10 cellular contexts compared by ENCODE assay signal in the genomic region with DNA sequence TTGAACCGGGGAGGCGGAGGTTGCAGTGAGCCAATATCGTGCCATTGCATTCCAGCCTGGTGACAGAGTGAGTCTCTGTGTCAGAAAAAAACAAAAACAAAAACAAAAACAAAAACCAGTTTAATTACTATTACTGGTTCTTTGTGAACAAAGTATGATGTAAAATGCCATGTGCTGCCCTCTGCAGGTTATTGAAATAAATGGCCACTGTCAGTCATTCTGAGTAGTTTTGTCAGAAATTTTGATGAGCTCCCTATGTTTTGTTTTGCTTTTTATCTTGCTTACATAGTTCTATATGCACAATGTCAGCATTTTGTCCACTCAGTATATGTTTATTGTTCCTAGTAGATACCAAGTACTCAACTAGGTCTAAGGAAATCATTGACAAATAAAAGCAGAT.
A peak's percentile ranks its signal among the peaks of the same experiment; 100 is the strongest.
DNase-seq lines count a peak whose midpoint lies in the region; ATAC-seq, FAIRE-seq and TF ChIP-seq lines count a peak whose summit lies in the region.
"Had no signal": no experiment of that assay in that cellular context is flagged by ENCODE, and none has a peak within 500 bp of the region (broad histone marks: within the 10 kb centered on the region; RNA-seq: fewer than 3 reads in every experiment).

No MANE protein-coding gene starts in this region.

- TF ChIP-seq CTCF in SK-N-SH (IDR thresholded peaks at IDR 0.05) (peak; percentile 65), NB4 (IDR thresholded peaks at IDR 0.05; ENCODE audit: low read depth, low read length) (peak; percentile 43), H1 (IDR thresholded peaks at IDR 0.05; ENCODE audit: control extremely low read depth in 1 of 3, insufficient read depth in 1 of 3, low read depth in 1 of 3, low read length in 3 of 3) (peak in 2 of 3 experiments; percentile 20 to 45; a peak in 2 of 4 replicates), smooth muscle cell (IDR thresholded peaks at IDR 0.05; ENCODE audit: borderline replicate concordance, insufficient read depth, poor library complexity, severe bottlenecking) (peak; percentile 52)

- FAIRE-seq in H1 (lab: Jason Lieb, UNC), result no peak

- no peak overlapping the region for H3K23ac ChIP-seq in H1 (ENCODE audit: insufficient read length)
- no peak overlapping the region for H3K23ac ChIP-seq in mesenchymal stem cell (ENCODE audit: low read length in 2 of 2)

- H2BK20ac ChIP-seq in H1 (ENCODE audit: low read length), result no peak overlapping the region

- no peak overlapping the region for H2BK15ac ChIP-seq in H1 (ENCODE audit: low read length)
- H2BK15ac ChIP-seq in mesenchymal stem cell (ENCODE audit: low read depth, poor library complexity, severe bottlenecking), result no peak overlapping the region

- ATAC-seq in SK-N-SH treated with all-trans-retinoic acid at 6 μM for 48 hours, result no peak
- ATAC-seq: left cardiac atrium had no signal

- H3F3A ChIP-seq in SK-N-SH (replicated peaks; ENCODE audit: insufficient read depth) (no peaks in the 10 kb centered on the region), smooth muscle cell (ENCODE audit: low read depth) (no peaks in the 10 kb centered on the region)

- H2AK5ac ChIP-seq in H1 (ENCODE audit: low read depth, low read length) (no peak overlapping the region), mesenchymal stem cell (ENCODE audit: low read length, severe bottlenecking) (no peak overlapping the region)

- no peak overlapping the region for H2BK5ac ChIP-seq in H1 (ENCODE audit: low read depth, low read length)
- no peak overlapping the region for H2BK5ac ChIP-seq in mesenchymal stem cell (ENCODE audit: low read depth, low read length, poor library complexity, severe bottlenecking)

- H3K56ac ChIP-seq in H1 (replicated peaks; ENCODE audit: insufficient read length, low read depth, low read length), result no peak overlapping the region

- H4K91ac ChIP-seq in H1 (replicated peaks; ENCODE audit: insufficient read length, low read length) (no peak overlapping the region), mesenchymal stem cell (ENCODE audit: low read length) (no peak overlapping the region)

- 76% methylated on average over 3 of the region's 3 CpGs for WGBS in SK-N-SH (ENCODE audit: low lambda C conversion rate)
- WGBS in H1 (ENCODE audit: extremely low coverage in 1 of 2, insufficient coverage in 1 of 2, insufficient read length in 1 of 2, insufficient replicate concordance in 2 of 2, low coverage in 1 of 2, low lambda C conversion rate in 2 of 2, missing lambda C conversion rate in 1 of 2), 2 experiments, result 92% methylated on average over 3 of the region's 3 CpGs; no CpG with 5 or more reads in 1 of the 2 experiments
- 88% methylated on average over 3 of the region's 3 CpGs for WGBS in smooth muscle cell (ENCODE audit: low lambda C conversion rate)
- WGBS in mesenchymal stem cell, result 100% methylated on average over 1 of the region's 3 CpGs

- CTCF ChIA-PET in SK-N-SH (lab: Yijun Ruan, JAX) (interaction anchor here (0.7 to 2.5 kb wide), 14 partner anchors 9 to 714 kb away, joined by 3 to 10 read pairs (median 3); no protein-coding TSS in a partner anchor), H1 (lab: Charles Lee; ENCODE audit: partially characterized antibody) (interaction anchor here (0.6 to 9.5 kb wide), 27 partner anchors 9 to 1262 kb away, joined by 3 to 194 read pairs (median 3); no protein-coding TSS in a partner anchor)

- H4K8ac ChIP-seq in H1 (ENCODE audit: extremely low read depth, insufficient read depth, low read length), result no peak overlapping the region
- no peak overlapping the region for H4K8ac ChIP-seq in mesenchymal stem cell (ENCODE audit: low read length)

- H4K5ac ChIP-seq in H1 (ENCODE audit: insufficient read length, low read depth, low read length), result no peak overlapping the region

- H2AFZ ChIP-seq in SK-N-SH (ENCODE audit: low read depth), result no peak overlapping the region
- H2AFZ ChIP-seq in H1 (ENCODE audit: low read length), result no peak overlapping the region
- H2AFZ ChIP-seq in smooth muscle cell (ENCODE audit: low read depth), result no peak overlapping the region
- no peak overlapping the region for H2AFZ ChIP-seq in mesenchymal stem cell (ENCODE audit: low read depth, low read length)

- H3K79me1 ChIP-seq in H1 (ENCODE audit: low read depth, low read length) (no peaks in the 10 kb centered on the region), mesenchymal stem cell (replicated peaks; ENCODE audit: low read length, poor library complexity, severe bottlenecking) (no peaks in the 10 kb centered on the region)

- H3K9me2 ChIP-seq in SK-N-SH, result no peaks in the 10 kb centered on the region

- no peaks in the 10 kb centered on the region for H3K79me2 ChIP-seq in SK-N-SH (ENCODE audit: insufficient read depth)
- no peaks in the 10 kb centered on the region for H3K79me2 ChIP-seq in H1 (ENCODE audit: control insufficient read depth in 1 of 2, insufficient read depth in 2 of 2, low read length in 2 of 2)
- H3K79me2 ChIP-seq in smooth muscle cell (ENCODE audit: low read depth), result no peaks in the 10 kb centered on the region

- TF ChIP-seq POLR2A in NB4 (IDR thresholded peaks at IDR 0.05; ENCODE audit: extremely low read depth, insufficient read length) (no peak), H1 (IDR thresholded peaks at IDR 0.05; ENCODE audit: control extremely low read depth in 1 of 2, low read depth in 2 of 2, low read length in 2 of 2) (no peak)

- H3K9me3 ChIP-seq in SK-N-SH (no peaks in the 10 kb centered on the region), H1 (ENCODE audit: insufficient read depth in 2 of 2, low read depth in 1 of 2, low read length in 1 of 2) (no peaks in the 10 kb centered on the region), smooth muscle cell (replicated peaks; ENCODE audit: low read depth) (no peaks in the 10 kb centered on the region), mesenchymal stem cell (ENCODE audit: control insufficient read depth, low read length) (no peaks in the 10 kb centered on the region)

- H3K4ac ChIP-seq in H1 (replicated peaks; ENCODE audit: insufficient read length, low read depth, low read length) (no peak overlapping the region), mesenchymal stem cell (ENCODE audit: low read depth in 1 of 2, low read length in 2 of 2) (no peak overlapping the region)

- H2BK120ac ChIP-seq in H1 (replicated peaks; ENCODE audit: low read depth, low read length) (no peak overlapping the region), mesenchymal stem cell (ENCODE audit: low read depth, low read length) (no peak overlapping the region)

- H3K27me3 ChIP-seq in SK-N-SH (ENCODE audit: insufficient read depth) (no peaks in the 10 kb centered on the region), H1 (replicated peaks in 1 of 4; ENCODE audit: control insufficient read depth in 3 of 4, extremely low read depth in 1 of 4, insufficient read depth in 3 of 4, low read length in 3 of 4) (no peaks in the 10 kb centered on the region), smooth muscle cell (ENCODE audit: low read depth) (no peaks in the 10 kb centered on the region), mesenchymal stem cell (ENCODE audit: control insufficient read depth in 1 of 2, insufficient read depth in 1 of 2, low read length in 2 of 2) (no peaks in the 10 kb centered on the region)

- no peak overlapping the region for H3K4me2 ChIP-seq in SK-N-SH
- H3K4me2 ChIP-seq in H1 (ENCODE audit: insufficient read depth in 1 of 2, low read depth in 2 of 2, low read length in 2 of 2), result no peak overlapping the region
- no peak overlapping the region for H3K4me2 ChIP-seq in smooth muscle cell
- H3K4me2 ChIP-seq in mesenchymal stem cell (ENCODE audit: low read length, poor library complexity, severe bottlenecking), result no peak overlapping the region

- H4K20me1 ChIP-seq in SK-N-SH (ENCODE audit: insufficient read depth) (no peaks in the 10 kb centered on the region), H1 (replicated peaks in 1 of 2; ENCODE audit: control insufficient read depth in 1 of 2, insufficient read depth in 2 of 2, low read length in 2 of 2) (no peaks in the 10 kb centered on the region), smooth muscle cell (ENCODE audit: low read depth) (no peaks in the 10 kb centered on the region)

- H3K18ac ChIP-seq in H1 (ENCODE audit: extremely low read depth, low read length) (no peak overlapping the region), mesenchymal stem cell (ENCODE audit: low read depth in 1 of 2, low read length in 2 of 2) (no peak overlapping the region)

- H3K4me1 ChIP-seq in SK-N-SH (ENCODE audit: control insufficient read depth in 1 of 2, insufficient read depth in 2 of 2, low read depth in 1 of 2, low read length in 1 of 2) (peaks cover 0 to 7% of the 10 kb centered on the region in 2 experiments; a peak in 2 of 4 replicates), H1 (replicated peaks in 1 of 4; ENCODE audit: control insufficient read depth in 3 of 4, insufficient read depth in 4 of 4, low read length in 3 of 4) (peaks cover 0 to 6% (median 3%) of the 10 kb centered on the region in 4 experiments; a peak in 3 of 7 replicates), smooth muscle cell (ENCODE audit: low read depth) (peaks cover 9% of the 10 kb centered on the region), mesenchymal stem cell (ENCODE audit: control insufficient read depth, insufficient read depth, low read depth, low read length) (no peaks in the 10 kb centered on the region)

- H3K9ac ChIP-seq in SK-N-SH (no peak overlapping the region), H1 (replicated peaks in 1 of 4; ENCODE audit: extremely low read depth in 1 of 4, low read depth in 3 of 4, low read length in 3 of 4) (no peak overlapping the region), smooth muscle cell (ENCODE audit: low read depth) (no peak overlapping the region), mesenchymal stem cell (ENCODE audit: low read length) (no peak overlapping the region)

- DNase-seq in SK-N-SH (no peak), NB4 (ENCODE audit: low read depth) (peak; percentile 3), H1 (ENCODE audit: low read depth in 1 of 2, low spot score in 2 of 2) (no peak), smooth muscle cell (lab: John Stamatoyannopoulos, UW; ENCODE audit: unreplicated experiment) (no peak), substantia nigra (lab: John Stamatoyannopoulos, UW) (no peak), mesenchymal stem cell (no peak), NCI-H1105 treated with DMSO at 0.1 percent for 48 hours (lab: John Stamatoyannopoulos, UW) (no peak)
- DNase-seq: CD4-positive, alpha-beta T cell; left cardiac atrium had no signal

- TF ChIP-seq EP300 in SK-N-SH (IDR thresholded peaks at IDR 0.05; ENCODE audit: borderline replicate concordance in 1 of 2, low read depth in 1 of 2, low read length in 1 of 2), result no peak
- TF ChIP-seq EP300 in H1 (IDR thresholded peaks at IDR 0.05; ENCODE audit: borderline replicate concordance in 1 of 2, low read depth in 2 of 2, low read length in 2 of 2), result no peak

- H3K23me2 ChIP-seq in H1 (ENCODE audit: low read depth, low read length), result no peaks in the 10 kb centered on the region

- POLR2A ChIA-PET in SK-N-SH (lab: Yijun Ruan, JAX) (no interaction called here), H1 (lab: Charles Lee; ENCODE audit: partially characterized antibody) (interaction anchor here (0.7 kb wide), 1 partner anchor 231 kb away, joined by 3 read pairs; no protein-coding TSS in a partner anchor)

- no peak overlapping the region for H3K27ac ChIP-seq in SK-N-SH (ENCODE audit: low read depth in 2 of 2, low read length in 1 of 2)
- no peak overlapping the region for H3K27ac ChIP-seq in H1 (ENCODE audit: low read depth, low read length)
- no peak overlapping the region for H3K27ac ChIP-seq in smooth muscle cell (ENCODE audit: low read depth)
- no peak overlapping the region for H3K27ac ChIP-seq in substantia nigra (ENCODE audit: low read depth, low read length, poor library complexity, severe bottlenecking)
- H3K27ac ChIP-seq in mesenchymal stem cell (ENCODE audit: low read length, poor library complexity, severe bottlenecking), result no peak overlapping the region

- H2BK12ac ChIP-seq in H1 (ENCODE audit: low read depth, low read length) (no peak overlapping the region), mesenchymal stem cell (ENCODE audit: low read length in 2 of 2) (no peak overlapping the region)

- H3K36me3 ChIP-seq in SK-N-SH (replicated peaks in 1 of 2; ENCODE audit: control insufficient read depth in 1 of 2, insufficient read depth in 2 of 2, low read length in 1 of 2) (no peaks in the 10 kb centered on the region), H1 (ENCODE audit: control insufficient read depth in 2 of 4, insufficient read depth in 4 of 4, low read length in 3 of 4) (no peaks in the 10 kb centered on the region), smooth muscle cell (ENCODE audit: low read depth) (no peaks in the 10 kb centered on the region), mesenchymal stem cell (ENCODE audit: control insufficient read depth in 1 of 2, insufficient read depth in 2 of 2, low read depth in 1 of 2, low read length in 2 of 2) (no peaks in the 10 kb centered on the region)

- H3K4me3 ChIP-seq in SK-N-SH (ENCODE audit: low read depth in 2 of 2, low read length in 1 of 2) (no peak overlapping the region), NB4 (ENCODE audit: low read depth, low read length) (no peak overlapping the region), H1 (ENCODE audit: extremely low read depth in 1 of 4, insufficient read depth in 2 of 4, low read depth in 3 of 4, low read length in 4 of 4) (no peak overlapping the region), smooth muscle cell (no peak overlapping the region), mesenchymal stem cell (ENCODE audit: insufficient read depth in 1 of 2, low read depth in 1 of 2, low read length in 2 of 2) (no peak overlapping the region)

- no peak overlapping the region for H3K14ac ChIP-seq in H1 (ENCODE audit: insufficient read length)
- no peak overlapping the region for H3K14ac ChIP-seq in mesenchymal stem cell (ENCODE audit: low read length in 2 of 2)

- TF ChIP-seq RAD21 in SK-N-SH (IDR thresholded peaks at IDR 0.05; ENCODE audit: low read length) (no peak), H1 (IDR thresholded peaks at IDR 0.05 in 1 of 2, conservative IDR thresholded peaks at IDR 0.05 in 1 of 2; ENCODE audit: low read depth in 2 of 2, low read length in 2 of 2) (peak; percentile 31 to 33)
